43 cellular contexts compared by ENCODE assay signal in the genomic region with DNA sequence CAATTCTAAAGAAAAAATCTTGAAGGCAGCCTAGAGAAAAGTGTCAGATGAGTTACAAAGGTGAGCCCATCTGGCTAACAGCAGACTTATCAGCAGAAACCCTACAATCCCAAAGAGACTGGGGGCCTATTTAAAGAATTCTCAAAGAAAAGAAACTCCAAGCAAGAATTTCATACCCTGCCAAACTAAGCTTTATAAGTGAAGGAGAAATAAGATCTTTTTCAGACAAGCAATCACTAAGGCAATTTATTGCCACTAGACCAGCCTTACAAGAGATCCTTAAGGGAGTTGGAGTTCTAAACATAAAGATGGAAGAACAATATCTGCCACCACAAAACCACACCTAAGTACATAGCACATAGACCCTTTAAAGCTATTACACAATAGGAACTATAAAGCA. TPM values are rescaled to one million over a fixed set of nuclear protein-coding genes. Genes with fewer than 3 reads are reported as not detected.
"Had no signal": no experiment of that assay in that cellular context is flagged by ENCODE, and none has a peak within 500 bp of the region (broad histone marks: within the 10 kb centered on the region; RNA-seq: fewer than 3 reads in every experiment).

No MANE protein-coding gene starts in this region.

- H3K36me3 Mint-ChIP-seq: activated naive CD4-positive, alpha-beta T cell treated with anti-CD3 and anti-CD28 coated beads, Interleukin-2, amount 10 ng/mL, durations not matched to agents 7 days and 5 days; activated naive CD8-positive, alpha-beta T cell treated with anti-CD3 and anti-CD28 coated beads for 36 hours; activated naive CD8-positive, alpha-beta T cell treated with anti-CD3 and anti-CD28 coated beads, Interleukin-2, amount 10 ng/mL, durations not matched to agents 7 days and 5 days; brain had no signal

- ATAC-seq: activated naive CD8-positive, alpha-beta T cell treated with anti-CD3 and anti-CD28 coated beads, Interleukin-2, amount 50 U/mL, for 24 hours; activated T-cell treated with anti-CD3 and anti-CD28 coated beads, Interleukin-2, amount 50 U/mL, for 4 hours; activated T-cell treated with anti-CD3 and anti-CD28 coated beads, Interleukin-2, amount 50 U/mL, for 72 hours; activated T-helper 17 cell treated with anti-CD3 and anti-CD28 coated beads, Interleukin-2, amount 50 U/mL, for 72 hours; body of pancreas had no signal

- DNase-seq: activated effector memory CD4-positive, alpha-beta T cell treated with anti-CD3 and anti-CD28 coated beads, Interleukin-2, amount 50 U/mL, for 16 hours; activated effector memory CD4-positive, alpha-beta T cell treated with Interleukin-2 at 50 U/mL for 16 hours; activated gamma-delta T cell; activated gamma-delta T cell treated with Interleukin-2 at 50 U/mL for 16 hours; activated naive CD4-positive, alpha-beta T cell; activated naive CD4-positive, alpha-beta T cell treated with anti-CD3 and anti-CD28 coated beads for 36 hours; activated naive CD4-positive, alpha-beta T cell treated with anti-CD3 and anti-CD28 coated beads, Interleukin-2, amount 10 ng/mL, durations not matched to agents 7 days and 5 days; activated naive CD4-positive, alpha-beta T cell treated with anti-CD3 and anti-CD28 coated beads, Interleukin-2, amount 50 U/mL, for 16 hours; activated naive CD4-positive, alpha-beta T cell treated with Interleukin-2 at 50 U/mL for 16 hours; activated naive CD8-positive, alpha-beta T cell treated with anti-CD3 and anti-CD28 coated beads for 36 hours; activated naive CD8-positive, alpha-beta T cell treated with anti-CD3 and anti-CD28 coated beads, Interleukin-2, amount 10 ng/mL, durations not matched to agents 7 days and 5 days; activated naive CD8-positive, alpha-beta T cell treated with anti-CD3 and anti-CD28 coated beads, Interleukin-2, amount 50 U/mL, for 24 hours; activated T-cell treated with anti-CD3 and anti-CD28 coated beads, Interleukin-2, amount 50 U/mL, for 24 hours; activated T-cell treated with anti-CD3 and anti-CD28 coated beads, Interleukin-2, amount 50 U/mL, for 4 hours; activated T-cell treated with anti-CD3 and anti-CD28 coated beads, Interleukin-2, amount 50 U/mL, for 48 hours; activated T-cell treated with anti-CD3 and anti-CD28 coated beads, Interleukin-2, amount 50 U/mL, for 72 hours; adrenal gland; amniotic stem cell; amygdala; anterior cingulate cortex; aorta; body of pancreas; brain microvascular endothelial cell; caudate nucleus; central memory CD4-positive, alpha-beta T cell; cerebellar nuclear complex had no signal

- H3K9me3 ChIP-seq: adrenal gland, ascending aorta, body of pancreas had no signal

- H3K4me1 ChIP-seq: adrenal gland, ascending aorta, body of pancreas, breast epithelium had no signal

- FAIRE-seq: astrocyte, colon had no signal

- H3K27ac ChIP-seq: adrenal gland, ascending aorta, body of pancreas, brain microvascular endothelial cell, breast epithelium, cardiac muscle cell had no signal

- H3K27ac Mint-ChIP-seq: activated naive CD4-positive, alpha-beta T cell treated with anti-CD3 and anti-CD28 coated beads for 36 hours; activated naive CD4-positive, alpha-beta T cell treated with anti-CD3 and anti-CD28 coated beads, Interleukin-2, amount 10 ng/mL, durations not matched to agents 7 days and 5 days; activated naive CD4-positive, alpha-beta T cell treated with anti-CD3 and anti-CD28 coated beads, Interleukin-2, amount 50 U/mL, for 24 hours; activated naive CD4-positive, alpha-beta T cell treated with anti-CD3 and anti-CD28 coated beads, Interleukin-2, amount 50 U/mL, for 72 hours; activated naive CD8-positive, alpha-beta T cell; activated naive CD8-positive, alpha-beta T cell treated with anti-CD3 and anti-CD28 coated beads for 36 hours; activated naive CD8-positive, alpha-beta T cell treated with anti-CD3 and anti-CD28 coated beads, Interleukin-2, amount 10 ng/mL, durations not matched to agents 7 days and 5 days; activated naive CD8-positive, alpha-beta T cell treated with anti-CD3 and anti-CD28 coated beads, Interleukin-2, amount 50 U/mL, for 24 hours; activated T-cell treated with anti-CD3 and anti-CD28 coated beads, Interleukin-2, amount 50 U/mL, for 24 hours; activated T-cell treated with anti-CD3 and anti-CD28 coated beads, Interleukin-2, amount 50 U/mL, for 72 hours; activated T-helper 1 cell treated with anti-CD3 and anti-CD28 coated beads, Interleukin-12 subunit alpha, Interleukin-12 subunit beta, Interleukin-2, Interleukin-4 antibody, amounts not matched to agents 30 ng/mL and 10 ng/mL and 1 ng/mL, durations not matched to agents 14 hours and 24 hours and 36 hours; activated T-helper 17 cell treated with anti-CD3 and anti-CD28 coated beads, Interleukin-2, amount 50 U/mL, for 72 hours; activated T-helper 2 cell treated with anti-CD3 and anti-CD28 coated beads, Interferon-gamma antibody, Interleukin-2, Interleukin-4, amounts not matched to agents 10 μg/mL and 5 μg/mL and 100 μg/mL, durations not matched to agents 14 hours and 24 hours and 36 hours; brain had no signal

- H3K4me3 ChIP-seq: adrenal gland, ascending aorta, body of pancreas, breast epithelium, cardiac muscle cell had no signal

- H3K4me1 Mint-ChIP-seq: activated naive CD4-positive, alpha-beta T cell treated with anti-CD3 and anti-CD28 coated beads, Interleukin-2, amount 10 ng/mL, durations not matched to agents 7 days and 5 days; activated naive CD4-positive, alpha-beta T cell treated with anti-CD3 and anti-CD28 coated beads, Interleukin-2, amount 50 U/mL, for 24 hours; activated naive CD8-positive, alpha-beta T cell treated with anti-CD3 and anti-CD28 coated beads for 36 hours; activated T-helper 17 cell treated with anti-CD3 and anti-CD28 coated beads, Interleukin-2, amount 50 U/mL, for 72 hours; brain; central memory CD8-positive, alpha-beta T cell had no signal

- H3K9me3 Mint-ChIP-seq: activated naive CD4-positive, alpha-beta T cell treated with anti-CD3 and anti-CD28 coated beads, Interleukin-2, amount 10 ng/mL, durations not matched to agents 7 days and 5 days; activated T-helper 1 cell treated with anti-CD3 and anti-CD28 coated beads, Interleukin-12 subunit alpha, Interleukin-12 subunit beta, Interleukin-2, Interleukin-4 antibody, amounts not matched to agents 30 ng/mL and 10 ng/mL and 1 ng/mL, durations not matched to agents 14 hours and 24 hours and 36 hours; activated T-helper 2 cell treated with anti-CD3 and anti-CD28 coated beads, Interferon-gamma antibody, Interleukin-2, Interleukin-4, amounts not matched to agents 10 μg/mL and 5 μg/mL and 100 μg/mL, durations not matched to agents 14 hours and 24 hours and 36 hours; central memory CD8-positive, alpha-beta T cell had no signal

- H3K36me3 ChIP-seq: adrenal gland, ascending aorta, brain microvascular endothelial cell, breast epithelium, cardiac muscle cell had no signal

- H3K4me3 Mint-ChIP-seq: activated naive CD4-positive, alpha-beta T cell treated with anti-CD3 and anti-CD28 coated beads for 36 hours; activated naive CD4-positive, alpha-beta T cell treated with anti-CD3 and anti-CD28 coated beads, Interleukin-2, amount 10 ng/mL, durations not matched to agents 7 days and 5 days; activated naive CD4-positive, alpha-beta T cell treated with anti-CD3 and anti-CD28 coated beads, Interleukin-2, amount 50 U/mL, for 24 hours; activated naive CD8-positive, alpha-beta T cell; activated naive CD8-positive, alpha-beta T cell treated with anti-CD3 and anti-CD28 coated beads for 36 hours; activated naive CD8-positive, alpha-beta T cell treated with anti-CD3 and anti-CD28 coated beads, Interleukin-2, amount 10 ng/mL, durations not matched to agents 7 days and 5 days; activated naive CD8-positive, alpha-beta T cell treated with anti-CD3 and anti-CD28 coated beads, Interleukin-2, amount 50 U/mL, for 24 hours; activated T-cell treated with anti-CD3 and anti-CD28 coated beads, Interleukin-2, amount 50 U/mL, for 24 hours; activated T-cell treated with anti-CD3 and anti-CD28 coated beads, Interleukin-2, amount 50 U/mL, for 4 hours; activated T-cell treated with anti-CD3 and anti-CD28 coated beads, Interleukin-2, amount 50 U/mL, for 72 hours; activated T-helper 1 cell treated with anti-CD3 and anti-CD28 coated beads, Interleukin-12 subunit alpha, Interleukin-12 subunit beta, Interleukin-2, Interleukin-4 antibody, amounts not matched to agents 30 ng/mL and 10 ng/mL and 1 ng/mL, durations not matched to agents 14 hours and 24 hours and 36 hours; activated T-helper 17 cell treated with anti-CD3 and anti-CD28 coated beads, Interleukin-2, amount 50 U/mL, for 72 hours; brain; central memory CD8-positive, alpha-beta T cell had no signal

- H3K27me3 ChIP-seq: ascending aorta, body of pancreas, brain microvascular endothelial cell, cardiac muscle cell had no signal

RNA-seq across cellular contexts. Expression of a gene that starts 24.9 kb away (rescaled TPM):
- total RNA-seq: activated naive CD4-positive, alpha-beta T cell treated with anti-CD3 and anti-CD28 coated beads for 36 hours; activated naive CD4-positive, alpha-beta T cell treated with anti-CD3 and anti-CD28 coated beads, Interleukin-2, amount 50 U/mL, for 72 hours; activated naive CD8-positive, alpha-beta T cell treated with anti-CD3 and anti-CD28 coated beads for 36 hours; activated naive CD8-positive, alpha-beta T cell treated with anti-CD3 and anti-CD28 coated beads, Interleukin-2, amount 10 ng/mL, durations not matched to agents 7 days and 5 days; activated T-cell treated with anti-CD3 and anti-CD28 coated beads, Interleukin-2, amount 50 U/mL, for 4 hours; activated T-cell treated with anti-CD3 and anti-CD28 coated beads, Interleukin-2, amount 50 U/mL, for 72 hours; activated T-helper 1 cell treated with anti-CD3 and anti-CD28 coated beads, Interleukin-12 subunit alpha, Interleukin-12 subunit beta, Interleukin-2, Interleukin-4 antibody, amounts not matched to agents 30 ng/mL and 10 ng/mL and 1 ng/mL, durations not matched to agents 14 hours and 24 hours and 36 hours; activated T-helper 17 cell treated with anti-CD3 and anti-CD28 coated beads, Interleukin-2, amount 50 U/mL, for 72 hours; activated T-helper 2 cell treated with anti-CD3 and anti-CD28 coated beads, Interferon-gamma antibody, Interleukin-2, Interleukin-4, amounts not matched to agents 10 μg/mL and 5 μg/mL and 100 μg/mL, durations not matched to agents 14 hours and 24 hours and 36 hours; adrenal gland; aorta; ascending aorta; astrocyte; body of pancreas; breast epithelium; cardiac muscle cell; cardiac septum; cerebellum; chondrocyte had no signal
- polyA plus RNA-seq: adipose tissue, adrenal gland, aorta, cardiac muscle cell had no signal

RNA-seq across cellular contexts. Expression of a gene that starts 30.0 kb away (rescaled TPM):
- total RNA-seq: activated naive CD4-positive, alpha-beta T cell treated with anti-CD3 and anti-CD28 coated beads for 36 hours; activated naive CD4-positive, alpha-beta T cell treated with anti-CD3 and anti-CD28 coated beads, Interleukin-2, amount 50 U/mL, for 72 hours; activated naive CD8-positive, alpha-beta T cell treated with anti-CD3 and anti-CD28 coated beads for 36 hours; activated naive CD8-positive, alpha-beta T cell treated with anti-CD3 and anti-CD28 coated beads, Interleukin-2, amount 10 ng/mL, durations not matched to agents 7 days and 5 days; activated T-cell treated with anti-CD3 and anti-CD28 coated beads, Interleukin-2, amount 50 U/mL, for 4 hours; activated T-cell treated with anti-CD3 and anti-CD28 coated beads, Interleukin-2, amount 50 U/mL, for 72 hours; activated T-helper 1 cell treated with anti-CD3 and anti-CD28 coated beads, Interleukin-12 subunit alpha, Interleukin-12 subunit beta, Interleukin-2, Interleukin-4 antibody, amounts not matched to agents 30 ng/mL and 10 ng/mL and 1 ng/mL, durations not matched to agents 14 hours and 24 hours and 36 hours; activated T-helper 17 cell treated with anti-CD3 and anti-CD28 coated beads, Interleukin-2, amount 50 U/mL, for 72 hours; activated T-helper 2 cell treated with anti-CD3 and anti-CD28 coated beads, Interferon-gamma antibody, Interleukin-2, Interleukin-4, amounts not matched to agents 10 μg/mL and 5 μg/mL and 100 μg/mL, durations not matched to agents 14 hours and 24 hours and 36 hours; adrenal gland; aorta; ascending aorta; astrocyte; body of pancreas; breast epithelium; cardiac muscle cell; cardiac septum; cerebellum; chondrocyte had no signal
- polyA plus RNA-seq: adipose tissue, adrenal gland, aorta, cardiac muscle cell had no signal

RNA-seq across cellular contexts. Expression of a gene that starts 39.7 kb away (rescaled TPM):
- total RNA-seq: activated naive CD4-positive, alpha-beta T cell treated with anti-CD3 and anti-CD28 coated beads for 36 hours; activated naive CD4-positive, alpha-beta T cell treated with anti-CD3 and anti-CD28 coated beads, Interleukin-2, amount 50 U/mL, for 72 hours; activated naive CD8-positive, alpha-beta T cell treated with anti-CD3 and anti-CD28 coated beads for 36 hours; activated naive CD8-positive, alpha-beta T cell treated with anti-CD3 and anti-CD28 coated beads, Interleukin-2, amount 10 ng/mL, durations not matched to agents 7 days and 5 days; activated T-cell treated with anti-CD3 and anti-CD28 coated beads, Interleukin-2, amount 50 U/mL, for 4 hours; activated T-cell treated with anti-CD3 and anti-CD28 coated beads, Interleukin-2, amount 50 U/mL, for 72 hours; activated T-helper 1 cell treated with anti-CD3 and anti-CD28 coated beads, Interleukin-12 subunit alpha, Interleukin-12 subunit beta, Interleukin-2, Interleukin-4 antibody, amounts not matched to agents 30 ng/mL and 10 ng/mL and 1 ng/mL, durations not matched to agents 14 hours and 24 hours and 36 hours; activated T-helper 17 cell treated with anti-CD3 and anti-CD28 coated beads, Interleukin-2, amount 50 U/mL, for 72 hours; activated T-helper 2 cell treated with anti-CD3 and anti-CD28 coated beads, Interferon-gamma antibody, Interleukin-2, Interleukin-4, amounts not matched to agents 10 μg/mL and 5 μg/mL and 100 μg/mL, durations not matched to agents 14 hours and 24 hours and 36 hours; adrenal gland; aorta; ascending aorta; astrocyte; body of pancreas; breast epithelium; cardiac muscle cell; cardiac septum; cerebellum; chondrocyte had no signal
- polyA plus RNA-seq: adipose tissue, adrenal gland, aorta, cardiac muscle cell had no signal
